ENCODE assay signal across 2 cellular contexts in genomic region chr3:136632625-136633081, GRCh38.
A peak's percentile ranks its signal among the peaks of the same experiment; 100 is the strongest.
TF ChIP-seq lines count a peak whose summit lies in the region.

No MANE protein-coding gene starts in this region.

TF ChIP-seq in GM23338, 12 proteins besides CTCF, POLR2A, EP300 and RAD21 (continued from another document):
- TF ChIP-seq ZNF462 (CRISPR knock-in tag; IDR thresholded peaks at IDR 0.05) (no peak), EZH2 (IDR thresholded peaks at IDR 0.05; ENCODE audit: low read depth, unreplicated experiment) (no peak), ETS1 (IDR thresholded peaks at IDR 0.05) (no peak), JUNB (IDR thresholded peaks at IDR 0.05; ENCODE audit: unreplicated experiment) (no peak), REST (IDR thresholded peaks at IDR 0.05; ENCODE audit: unreplicated experiment) (no peak), ZNF114 (CRISPR knock-in tag; IDR thresholded peaks at IDR 0.05) (no peak), EZH2phosphoT487 (IDR thresholded peaks at IDR 0.05; ENCODE audit: unreplicated experiment) (no peak), STAT1 (IDR thresholded peaks at IDR 0.05; ENCODE audit: unreplicated experiment) (no peak), POLR2AphosphoS5 (IDR thresholded peaks at IDR 0.05; ENCODE audit: low read depth) (no peak)

TF ChIP-seq in HepG2, 621 proteins besides CTCF, POLR2A, EP300 and RAD21 (continues in another document):
- TF ChIP-seq ARID5B (CRISPR knock-in tag; IDR thresholded peaks at IDR 0.05): peak; percentile 54
- peak; percentile 28; the same call in 1 of the 2 replicates for TF ChIP-seq GATAD2A (CRISPR knock-in tag; IDR thresholded peaks at IDR 0.05)
- TF ChIP-seq ATRX (CRISPR knock-in tag; IDR thresholded peaks at IDR 0.05; ENCODE audit: borderline replicate concordance): no peak
- TF ChIP-seq ZNF430 (CRISPR knock-in tag; IDR thresholded peaks at IDR 0.05): no peak
- TF ChIP-seq ONECUT2 (CRISPR knock-in tag; IDR thresholded peaks at IDR 0.05): peak; percentile 60; the same call in 1 of the 2 replicates
- peak; percentile 18 for TF ChIP-seq TEAD3 (CRISPR knock-in tag; optimal IDR thresholded peaks at IDR 0.05; ENCODE audit: borderline replicate concordance)
- TF ChIP-seq ETV5 (CRISPR knock-in tag; IDR thresholded peaks at IDR 0.05; ENCODE audit: borderline replicate concordance): peak; percentile 20; the same call in 1 of the 2 replicates
- 0 out of 2 replicates have a peak, but pooled peaks have one; percentile 44 for TF ChIP-seq POGZ (CRISPR knock-in tag; IDR thresholded peaks at IDR 0.05)
- peak; percentile 55; the same call in 1 of the 2 replicates for TF ChIP-seq SIX1 (CRISPR knock-in tag; IDR thresholded peaks at IDR 0.05; ENCODE audit: borderline replicate concordance)
- TF ChIP-seq SAP130 (CRISPR knock-in tag; IDR thresholded peaks at IDR 0.05; ENCODE audit: low read depth): 0 out of 2 replicates have a peak, but pooled peaks have one; percentile 24
- peak; percentile 26; the same call in 1 of the 2 replicates for TF ChIP-seq MED1 (CRISPR knock-in tag; IDR thresholded peaks at IDR 0.05)
- no peak for TF ChIP-seq ZBTB40 (IDR thresholded peaks at IDR 0.05)
- no peak for TF ChIP-seq ZBTB40 (CRISPR knock-in tag; IDR thresholded peaks at IDR 0.05)
- TF ChIP-seq YEATS4 (CRISPR knock-in tag; IDR thresholded peaks at IDR 0.05; ENCODE audit: borderline replicate concordance): peak; percentile 3; the same call in 1 of the 2 replicates
- 0 out of 2 replicates have a peak, but pooled peaks have one; percentile 44 for TF ChIP-seq NCOA2 (CRISPR knock-in tag; IDR thresholded peaks at IDR 0.05)
- TF ChIP-seq HDAC2 (CRISPR knock-in tag; IDR thresholded peaks at IDR 0.05): 0 out of 2 replicates have a peak, but pooled peaks have one; percentile 32
- TF ChIP-seq SP5 (CRISPR knock-in tag; IDR thresholded peaks at IDR 0.05; ENCODE audit: borderline replicate concordance, low read depth): peak; percentile 14; the same call in 1 of the 2 replicates
- TF ChIP-seq ZNF878 (CRISPR knock-in tag; IDR thresholded peaks at IDR 0.05): peak; percentile 29; the same call in 1 of the 2 replicates
- TF ChIP-seq ZNF792 (CRISPR knock-in tag; IDR thresholded peaks at IDR 0.05): 0 out of 2 replicates have a peak, but pooled peaks have one; percentile 33
- TF ChIP-seq PHF21A (CRISPR knock-in tag; IDR thresholded peaks at IDR 0.05): peak; percentile 33; the same call in 1 of the 2 replicates
- 0 out of 4 replicates have a peak, but pooled peaks of 1 of the 2 experiments have one; percentile 20 for TF ChIP-seq NR2F1 (CRISPR knock-in tag; IDR thresholded peaks at IDR 0.05)
- TF ChIP-seq ZNF275 (CRISPR knock-in tag; IDR thresholded peaks at IDR 0.05; ENCODE audit: borderline replicate concordance): no peak
- peak; percentile 87 for TF ChIP-seq ZNF281 (CRISPR knock-in tag; IDR thresholded peaks at IDR 0.05; ENCODE audit: borderline replicate concordance)
- TF ChIP-seq ZBTB34 (CRISPR knock-in tag; IDR thresholded peaks at IDR 0.05): 0 out of 2 replicates have a peak, but pooled peaks have one; percentile 32
- TF ChIP-seq HNF4A (CRISPR knock-in tag; IDR thresholded peaks at IDR 0.05): peak; percentile 79
- TF ChIP-seq PATZ1 (CRISPR knock-in tag; IDR thresholded peaks at IDR 0.05): peak; percentile 41; the same call in 1 of the 2 replicates
- TF ChIP-seq ZMYM4 (CRISPR knock-in tag; IDR thresholded peaks at IDR 0.05): peak; percentile 50; the same call in 1 of the 2 replicates
- TF ChIP-seq MEF2D (CRISPR knock-in tag; IDR thresholded peaks at IDR 0.05): 0 out of 2 replicates have a peak, but pooled peaks have one; percentile 22
- TF ChIP-seq ELF3 (CRISPR knock-in tag; IDR thresholded peaks at IDR 0.05): peak; percentile 82
- no peak for TF ChIP-seq ZNF724P (CRISPR knock-in tag; IDR thresholded peaks at IDR 0.05; ENCODE audit: borderline replicate concordance)
- TF ChIP-seq ZNF629 (CRISPR knock-in tag; conservative IDR thresholded peaks at IDR 0.05): 0 out of 2 replicates have a peak, but pooled peaks have one; percentile 30
